In the genomic region with DNA sequence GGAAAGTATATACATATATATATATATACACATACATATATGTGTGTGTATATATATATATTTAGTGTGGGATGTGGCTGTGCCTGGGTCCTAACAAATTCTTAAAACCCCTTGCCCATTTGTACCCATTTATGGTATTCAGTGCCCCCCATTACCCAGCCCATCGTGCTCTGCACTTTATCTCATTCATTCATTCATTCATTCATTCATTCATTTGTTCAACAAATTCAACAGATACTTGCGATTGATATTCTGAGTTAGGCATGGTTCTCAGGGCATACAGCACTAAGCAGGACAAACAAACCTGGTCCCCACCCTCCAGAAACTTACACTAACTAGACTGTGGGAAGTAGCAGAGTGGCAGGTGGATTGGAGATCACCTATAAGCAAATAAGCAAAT, we compare ENCODE assay signal across 17 cellular contexts. TPM values are rescaled to one million over a fixed set of nuclear protein-coding genes. Genes with fewer than 3 reads are reported as not detected.
"Had no signal": no experiment of that assay in that cellular context is flagged by ENCODE, and none has a peak within 500 bp of the region (broad histone marks: within the 10 kb centered on the region; RNA-seq: fewer than 3 reads in every experiment).

No MANE protein-coding gene starts in this region.

- H3K27ac ChIP-seq: KMS-11, RWPE1 had no signal

- FAIRE-seq: HepG2 had no signal

- H3K4me2 ChIP-seq: KMS-11 had no signal

- DNase-seq: IMR-90, Kasumi-1, MM.1S, NCI-H1105 treated with DMSO at 0.1 percent for 48 hours, NCI-H1417 treated with DMSO at 0.1 percent for 48 hours, NCI-H146, NCI-H1694 treated with DMSO at 0.1 percent for 48 hours, NCI-H1930, NCI-H2107, NCI-H2227 treated with DMSO at 0.1 percent for 48 hours, NCI-H774, PC-3, SHP77, T-helper 1 cell had no signal

RNA-seq across cellular contexts. Expression of a gene that starts 56.6 kb away (rescaled TPM):
- total RNA-seq: HepG2, IMR-90 had no signal
- polyA plus RNA-seq: HepG2, IMR-90 had no signal
